In the genomic region with DNA sequence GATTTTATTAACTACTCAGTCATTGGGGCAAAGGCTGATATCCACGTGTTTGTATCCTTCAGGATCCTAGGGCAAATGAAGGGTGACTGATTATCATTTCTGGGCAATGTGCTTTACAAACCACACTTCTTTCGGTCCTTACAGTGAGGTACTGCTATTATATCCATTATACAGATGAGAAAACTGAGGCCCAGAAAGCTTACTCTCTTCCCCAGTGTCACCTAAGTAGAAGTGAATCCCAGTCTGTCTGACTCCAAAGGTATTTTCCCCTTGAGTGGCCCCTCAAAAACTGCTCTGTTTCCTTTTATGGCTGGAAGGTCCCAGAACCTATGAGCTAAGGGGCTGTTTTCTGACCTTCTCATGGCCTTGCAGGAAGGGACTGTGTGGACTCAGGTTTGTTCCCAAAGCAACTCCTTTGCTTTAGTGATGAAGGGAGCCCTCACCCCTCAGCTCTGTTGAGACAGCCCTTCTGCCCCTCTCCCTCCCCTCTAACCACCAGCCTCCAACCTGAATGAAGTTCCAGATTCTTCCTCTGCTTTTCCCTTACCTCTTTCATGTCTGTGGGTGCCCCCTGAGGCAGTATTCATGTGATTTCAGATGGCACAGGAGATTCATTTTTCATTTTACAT, we compare ENCODE assay signal across 13 cellular contexts. TPM values are rescaled to one million over a fixed set of nuclear protein-coding genes. Genes with fewer than 3 reads are reported as not detected.
DNase-seq lines count a peak whose midpoint lies in the region; ATAC-seq and TF ChIP-seq lines count a peak whose summit lies in the region.
"Had no signal": no experiment of that assay in that cellular context is flagged by ENCODE, and none has a peak within 500 bp of the region (broad histone marks: within the 10 kb centered on the region; RNA-seq: fewer than 3 reads in every experiment).

No MANE protein-coding gene starts in this region.

- H3K36me3 Mint-ChIP-seq in activated naive CD4-positive, alpha-beta T cell treated with anti-CD3 and anti-CD28 coated beads, Interleukin-2, amount 10 ng/mL, durations not matched to agents 7 days and 5 days: peaks cover 7% of the 10 kb centered on the region
- peaks cover 21% of the 10 kb centered on the region for H3K36me3 Mint-ChIP-seq in activated CD8-positive, alpha-beta T cell treated with anti-CD3 and anti-CD28 coated beads for 36 hours (ENCODE audit: low read depth)

- CTCF ChIA-PET in activated naive CD4-positive, alpha-beta T cell treated with anti-CD3 and anti-CD28 coated beads, Interleukin-2, amount 10 ng/mL, durations not matched to agents 7 days and 5 days (lab: Charles Lee): interaction anchor here (0.9 to 7.5 kb wide), 12 partner anchors 7 to 66 kb away, joined by 3 to 93 read pairs (median 5); partner anchors contain the start of gene CCDC102A
- CTCF ChIA-PET in activated CD8-positive, alpha-beta T cell treated with anti-CD3 and anti-CD28 coated beads for 36 hours (lab: Charles Lee): interaction anchor here (0.6 to 8.7 kb wide), 17 partner anchors 9 to 134 kb away, joined by 3 to 127 read pairs (median 4); partner anchors contain the start of genes ADGRG1 and KATNB1

- DNase-seq in activated naive CD4-positive, alpha-beta T cell treated with anti-CD3 and anti-CD28 coated beads, Interleukin-2, amount 10 ng/mL, durations not matched to agents 7 days and 5 days: no peak
- no peak for DNase-seq in activated naive CD4-positive, alpha-beta T cell treated with Interleukin-2 at 50 U/mL for 16 hours
- no peak for DNase-seq in activated CD8-positive, alpha-beta T cell treated with anti-CD3 and anti-CD28 coated beads for 36 hours
- DNase-seq in mesenchymal stem cell: no peak
- no peak for DNase-seq in thyroid gland
- DNase-seq in NCI-H748 treated with DMSO at 0.1 percent for 48 hours (lab: John Stamatoyannopoulos, UW): no peak
- DNase-seq in DMS153 (lab: John Stamatoyannopoulos, UW): no peak
- DNase-seq: amniotic stem cell, GOT3 had no signal

- no peak overlapping the region for H3K18ac ChIP-seq in mesenchymal stem cell (ENCODE audit: low read depth in 1 of 2, low read length in 2 of 2)

- no peaks in the 10 kb centered on the region for H3K79me1 ChIP-seq in mesenchymal stem cell (replicated peaks; ENCODE audit: low read length, poor library complexity, severe bottlenecking)

- H3K4me1 ChIP-seq in mesenchymal stem cell (ENCODE audit: control insufficient read depth, insufficient read depth, low read depth, low read length) (peaks cover 7% of the 10 kb centered on the region), thyroid gland (peaks cover 10 to 18% of the 10 kb centered on the region in 2 donors)

- H3K4me3 ChIP-seq in mesenchymal stem cell (ENCODE audit: insufficient read depth in 1 of 2, low read depth in 1 of 2, low read length in 2 of 2) (no peak overlapping the region), thyroid gland (replicated peaks in 1 of 3) (no peak overlapping the region)
- H3K4me3 ChIP-seq: pancreas had no signal

- no peaks in the 10 kb centered on the region for H3K36me3 ChIP-seq in mesenchymal stem cell (ENCODE audit: control insufficient read depth in 1 of 2, insufficient read depth in 2 of 2, low read depth in 1 of 2, low read length in 2 of 2)
- no peaks in the 10 kb centered on the region for H3K36me3 ChIP-seq in thyroid gland
- H3K36me3 ChIP-seq: pancreas had no signal

- 84% methylated on average over 2 of the region's 2 CpGs for WGBS in mesenchymal stem cell
- 74 to 86% methylated on average over 2 of the region's 2 CpGs for WGBS in thyroid gland, 2 donors

- H2BK5ac ChIP-seq in mesenchymal stem cell (ENCODE audit: low read depth, low read length, poor library complexity, severe bottlenecking): no peak overlapping the region

- no peak overlapping the region for H2BK120ac ChIP-seq in mesenchymal stem cell (ENCODE audit: low read depth, low read length)

- no peak for TF ChIP-seq CTCF in activated CD8-positive, alpha-beta T cell treated with anti-CD3 and anti-CD28 coated beads for 36 hours (IDR thresholded peaks at IDR 0.05)
- no peak for TF ChIP-seq CTCF in thyroid gland (IDR thresholded peaks at IDR 0.05)

- POLR2A ChIA-PET in activated CD8-positive, alpha-beta T cell treated with anti-CD3 and anti-CD28 coated beads for 36 hours (lab: Charles Lee): interaction anchor here (1.1 to 3.7 kb wide), 9 partner anchors 9 to 64 kb away, joined by 3 to 44 read pairs (median 5); no protein-coding TSS in a partner anchor

- no peak for ATAC-seq in activated CD8-positive, alpha-beta T cell treated with anti-CD3 and anti-CD28 coated beads for 36 hours
- ATAC-seq in HG02798 (IDR thresholded peaks at IDR 0.05; ENCODE audit: poor library complexity, unreplicated experiment): no peak

- H3K27ac ChIP-seq in mesenchymal stem cell (ENCODE audit: low read length, poor library complexity, severe bottlenecking) (no peak overlapping the region), thyroid gland (peak overlapping the region in 2 of 3 donors; percentile 4 to 26)

- H3K23ac ChIP-seq in mesenchymal stem cell (ENCODE audit: low read length in 2 of 2): no peak overlapping the region

- peaks cover 3% of the 10 kb centered on the region for H3K9me3 Mint-ChIP-seq in activated naive CD4-positive, alpha-beta T cell treated with anti-CD3 and anti-CD28 coated beads, Interleukin-2, amount 10 ng/mL, durations not matched to agents 7 days and 5 days
- peaks cover 12% of the 10 kb centered on the region for H3K9me3 Mint-ChIP-seq in activated CD8-positive, alpha-beta T cell treated with anti-CD3 and anti-CD28 coated beads for 36 hours
- H3K9me3 Mint-ChIP-seq: dendritic cell treated with granulocyte-macrophage colony-stimulating factor and Interleukin-4, amounts not matched to agents 40 ng/mL and 50 ng/mL, for 4 days had no signal

- no peak overlapping the region for H2AFZ ChIP-seq in mesenchymal stem cell (ENCODE audit: low read depth, low read length)

- no peak overlapping the region for H3K9ac ChIP-seq in mesenchymal stem cell (ENCODE audit: low read length)

- no peak overlapping the region for H2BK12ac ChIP-seq in mesenchymal stem cell (ENCODE audit: low read length in 2 of 2)

- intact Hi-C loops in activated CD8-positive, alpha-beta T cell treated with anti-CD3 and anti-CD28 coated beads for 36 hours (cut with micrococcal nuclease): loop anchor here (10.0 kb wide), 1 partner anchor 134 kb away; the partner anchor contains the start of gene KATNB1
- intact Hi-C loops in thyroid gland (cut with DNase I): loop anchor here (2.0 kb wide), 1 partner anchor 48 kb away; no protein-coding TSS in a partner anchor

- H3K4me2 ChIP-seq in mesenchymal stem cell (ENCODE audit: low read length, poor library complexity, severe bottlenecking): no peak overlapping the region

- peaks cover 60% of the 10 kb centered on the region for H3K4me1 Mint-ChIP-seq in activated naive CD4-positive, alpha-beta T cell treated with anti-CD3 and anti-CD28 coated beads, Interleukin-2, amount 10 ng/mL, durations not matched to agents 7 days and 5 days
- peaks cover 58% of the 10 kb centered on the region for H3K4me1 Mint-ChIP-seq in activated CD8-positive, alpha-beta T cell treated with anti-CD3 and anti-CD28 coated beads for 36 hours (ENCODE audit: low read depth)

- TF ChIP-seq POLR2A in thyroid gland (IDR thresholded peaks at IDR 0.05): no peak

- H3K4ac ChIP-seq in mesenchymal stem cell (ENCODE audit: low read depth in 1 of 2, low read length in 2 of 2): no peak overlapping the region

- H3K27ac Mint-ChIP-seq in activated naive CD4-positive, alpha-beta T cell treated with anti-CD3 and anti-CD28 coated beads, Interleukin-2, amount 10 ng/mL, durations not matched to agents 7 days and 5 days: peak overlapping the region; percentile 97
- peak overlapping the region; percentile 97 for H3K27ac Mint-ChIP-seq in activated CD8-positive, alpha-beta T cell treated with anti-CD3 and anti-CD28 coated beads for 36 hours
- H3K27ac Mint-ChIP-seq: dendritic cell treated with granulocyte-macrophage colony-stimulating factor and Interleukin-4, amounts not matched to agents 40 ng/mL and 50 ng/mL, for 4 days had no signal

- peaks cover 0 to 31% of the 10 kb centered on the region in 2 experiments for H3K27me3 ChIP-seq in mesenchymal stem cell (ENCODE audit: control insufficient read depth in 1 of 2, insufficient read depth in 1 of 2, low read length in 2 of 2)
- H3K27me3 ChIP-seq in thyroid gland: no peaks in the 10 kb centered on the region
- H3K27me3 ChIP-seq: pancreas had no signal

- H4K91ac ChIP-seq in mesenchymal stem cell (ENCODE audit: low read length): no peak overlapping the region

- peaks cover 4% of the 10 kb centered on the region for H3K27me3 Mint-ChIP-seq in activated naive CD4-positive, alpha-beta T cell treated with anti-CD3 and anti-CD28 coated beads, Interleukin-2, amount 10 ng/mL, durations not matched to agents 7 days and 5 days
- no peaks in the 10 kb centered on the region for H3K27me3 Mint-ChIP-seq in activated CD8-positive, alpha-beta T cell treated with anti-CD3 and anti-CD28 coated beads for 36 hours

- no peak overlapping the region for H3K14ac ChIP-seq in mesenchymal stem cell (ENCODE audit: low read length in 2 of 2)

- H3K4me3 Mint-ChIP-seq in activated naive CD4-positive, alpha-beta T cell treated with anti-CD3 and anti-CD28 coated beads, Interleukin-2, amount 10 ng/mL, durations not matched to agents 7 days and 5 days: no peak overlapping the region
- H3K4me3 Mint-ChIP-seq in activated CD8-positive, alpha-beta T cell treated with anti-CD3 and anti-CD28 coated beads for 36 hours: peak overlapping the region; percentile 24
- H3K4me3 Mint-ChIP-seq: dendritic cell treated with granulocyte-macrophage colony-stimulating factor and Interleukin-4, amounts not matched to agents 40 ng/mL and 50 ng/mL, for 4 days had no signal

- no peak overlapping the region for H4K8ac ChIP-seq in mesenchymal stem cell (ENCODE audit: low read length)

- H2BK15ac ChIP-seq in mesenchymal stem cell (ENCODE audit: low read depth, poor library complexity, severe bottlenecking): no peak overlapping the region

- peak overlapping the region; percentile 31 for H2AK5ac ChIP-seq in mesenchymal stem cell (ENCODE audit: low read length, severe bottlenecking)

- H3K9me3 ChIP-seq in mesenchymal stem cell (ENCODE audit: control insufficient read depth, low read length): no peaks in the 10 kb centered on the region
- no peaks in the 10 kb centered on the region for H3K9me3 ChIP-seq in thyroid gland
- H3K9me3 ChIP-seq: pancreas had no signal

RNA-seq across cellular contexts. Expression of gene ADGRG1, which starts 27.4 kb away (rescaled TPM):
- total RNA-seq in activated CD8-positive, alpha-beta T cell treated with anti-CD3 and anti-CD28 coated beads for 36 hours: 1 to 10 TPM; 4.9 to 8.5 TPM
- polyA plus RNA-seq in mesenchymal stem cell (2013, experiment 1 of 2): 4.0 TPM
- polyA plus RNA-seq in mesenchymal stem cell (2013, experiment 2 of 2): 4.4 TPM
- total RNA-seq in thyroid gland: 100 to 1,000 TPM; 120 to 295 (median 239) TPM

RNA-seq across cellular contexts. Expression of gene ADGRG5, which starts 58.6 kb away (rescaled TPM):
- 1 to 10 TPM; 4.8 to 5.5 TPM for total RNA-seq in activated CD8-positive, alpha-beta T cell treated with anti-CD3 and anti-CD28 coated beads for 36 hours
- not detected for polyA plus RNA-seq in mesenchymal stem cell (2013, experiment 1 of 2)
- not detected for polyA plus RNA-seq in mesenchymal stem cell (2013, experiment 2 of 2)
- under 1 TPM; 0.22 to 0.63 (median 0.33) TPM for total RNA-seq in thyroid gland
- total RNA-seq: mammary epithelial cell had no signal
- polyA plus RNA-seq: mammary epithelial cell had no signal

Comparison
In these comparisons a context has a peak if more than half of its experiments do, and no peak if none do; other contexts are left out.
1. RNA of gene ADGRG1, which starts 27.4 kb away (total RNA-seq): 120 to 295 TPM in thyroid gland; 4.9 to 8.5 TPM in activated CD8-positive, alpha-beta T cell treated with anti-CD3 and anti-CD28 coated beads for 36 hours; every median in the first group is over 10 times any median in the second.